Comparison of ENCODE assay signal across 8 cellular contexts in genomic region chr16:66954097-66954659, GRCh38. TPM values are rescaled to one million over a fixed set of nuclear protein-coding genes. Genes with fewer than 3 reads are reported as not detected.
DNase-seq lines count a peak whose midpoint lies in the region; ATAC-seq and TF ChIP-seq lines count a peak whose summit lies in the region.

No MANE protein-coding gene starts in this region.

- DNase-seq in M059J (ENCODE audit: low read depth) (peak; percentile 76), SHP77 treated with DMSO at 0.1 percent for 48 hours (lab: John Stamatoyannopoulos, UW) (peak; percentile 59), foreskin keratinocyte (peak; percentile 31 to 55), omental fat pad (ENCODE audit: low spot score) (peak; percentile 74), thoracic aorta (ENCODE audit: low spot score) (peak; percentile 25)
- DNase-seq in activated effector memory CD4-positive, alpha-beta T cell treated with Interleukin-2 at 50 U/mL for 16 hours, result peak; percentile 60

- ATAC-seq in foreskin keratinocyte (peak; percentile 62), omental fat pad (ENCODE audit: low FRiP score) (peak; percentile 71), thoracic aorta (ENCODE audit: insufficient number of reproducible peaks, low FRiP score, low read depth) (peak; percentile 59), HG02571 (IDR thresholded peaks at IDR 0.05; ENCODE audit: unreplicated experiment) (no peak)

- TF ChIP-seq CTCF in GM12801 (IDR thresholded peaks at IDR 0.05; ENCODE audit: extremely low read depth, insufficient read length), result peak; percentile 12
- TF ChIP-seq CTCF in foreskin keratinocyte (conservative IDR thresholded peaks at IDR 0.05), result peak; percentile 89
- peak in 1 of 3 donors; percentile 24 for TF ChIP-seq CTCF in omental fat pad (IDR thresholded peaks at IDR 0.05)
- peak; percentile 82 for TF ChIP-seq CTCF in thoracic aorta (IDR thresholded peaks at IDR 0.05)

- no peaks in the 10 kb centered on the region for H3K27me3 ChIP-seq in foreskin keratinocyte
- no peaks in the 10 kb centered on the region for H3K27me3 ChIP-seq in thoracic aorta (replicated peaks; ENCODE audit: insufficient read depth)

- H3K4me1 ChIP-seq in foreskin keratinocyte (peaks cover 6% of the 10 kb centered on the region), thoracic aorta (ENCODE audit: control insufficient read depth in 1 of 2, low read depth in 2 of 2) (peaks cover 0 to 1% of the 10 kb centered on the region in 2 donors)

- no peaks in the 10 kb centered on the region for H3K36me3 ChIP-seq in thoracic aorta

- H3K4me3 ChIP-seq in thoracic aorta, result no peak overlapping the region

- H3K9me3 ChIP-seq in thoracic aorta, result no peaks in the 10 kb centered on the region

- H3K27ac ChIP-seq in foreskin keratinocyte (no peak overlapping the region), thoracic aorta (no peak overlapping the region)

RNA-seq across cellular contexts. Expression of gene CES3, which starts 6.9 kb away (rescaled TPM):
- 0.44 and 1.0 TPM in 2 replicates for total RNA-seq in M059J (2014; rRNA removed; shearing (Covaris generic))
- total RNA-seq in foreskin keratinocyte (0.88 and 1.1 TPM in 2 replicates), omental fat pad (1 to 10 TPM in 1 of 4 donors, under 1 TPM in 3; 0.31 to 1.6 (median 0.84) TPM), thoracic aorta (1 to 10 TPM in 1 of 2 donors, under 1 TPM in 1; 0.63 to 1.1 TPM)
- polyA plus RNA-seq in foreskin keratinocyte, result 0.43 and 0.55 TPM in 2 replicates

RNA-seq across cellular contexts. Expression of gene CES2, which starts 18.9 kb away (rescaled TPM):
- total RNA-seq in M059J (2014; rRNA removed; shearing (Covaris generic)), result 15.9 and 26.6 TPM in 2 replicates
- total RNA-seq in foreskin keratinocyte, result 33.5 and 34.0 TPM in 2 replicates
- 16.9 and 19.0 TPM in 2 replicates for polyA plus RNA-seq in foreskin keratinocyte
- 10 to 100 TPM; 25.1 to 34.3 (median 28.1) TPM for total RNA-seq in omental fat pad
- total RNA-seq in thoracic aorta, result 10 to 100 TPM; 29.8 to 92.7 TPM

RNA-seq across cellular contexts. Expression of gene CIAO2B, which starts 20.0 kb away (rescaled TPM):
- total RNA-seq in M059J (2014; rRNA removed; shearing (Covaris generic)), result 183 and 280 TPM in 2 replicates
- total RNA-seq in foreskin keratinocyte (118 and 134 TPM in 2 replicates), omental fat pad (10 to 100 TPM; 50.4 to 86.8 (median 70.4) TPM), thoracic aorta (100 to 1,000 TPM in 1 of 2 donors, 10 to 100 TPM in 1; 23.2 to 102 TPM)
- polyA plus RNA-seq in foreskin keratinocyte, result 176 and 179 TPM in 2 replicates

RNA-seq across cellular contexts. Expression of gene RRAD, which starts 28.8 kb away (rescaled TPM):
- total RNA-seq in M059J (2014; rRNA removed; shearing (Covaris generic)), result 3.2 and 9.4 TPM in 2 replicates
- total RNA-seq in foreskin keratinocyte (1.5 and 2.2 TPM in 2 replicates), omental fat pad (10 to 100 TPM in 3 of 4 donors, 1 to 10 TPM in 1; 3.8 to 21.0 (median 11.9) TPM), thoracic aorta (10 to 100 TPM; 43.2 to 88.3 TPM)
- polyA plus RNA-seq in foreskin keratinocyte, result 1.7 and 3.1 TPM in 2 replicates

RNA-seq across cellular contexts. Expression of gene CES4A, which starts 34.2 kb away (rescaled TPM):
- total RNA-seq in M059J (2014; rRNA removed; shearing (Covaris generic)), result not detected in 2 replicates
- total RNA-seq in foreskin keratinocyte, result 2.8 and 3.4 TPM in 2 replicates
- polyA plus RNA-seq in foreskin keratinocyte, result 2.9 and 4.2 TPM in 2 replicates
- 10 to 100 TPM in 3 of 4 donors, 1 to 10 TPM in 1; 4.4 to 48.1 (median 14.3) TPM for total RNA-seq in omental fat pad
- 1 to 10 TPM; 7.4 to 9.5 TPM for total RNA-seq in thoracic aorta

Comparison
In these comparisons a context has a peak if more than half of its experiments do, and no peak if none do; other contexts are left out.
1. DNase-seq: peak in every context shown above with its lines; median percentile 76 in M059J; 74 in omental fat pad; 60 in activated effector memory CD4-positive, alpha-beta T cell treated with Interleukin-2 at 50 U/mL for 16 hours; 59 in SHP77 treated with DMSO at 0.1 percent for 48 hours; 43 in foreskin keratinocyte; 25 in thoracic aorta.